Comparison of ENCODE assay signal across 8 cellular contexts in genomic region chr1:246510147-246511030, GRCh38.
"Had no signal": no experiment of that assay in that cellular context is flagged by ENCODE, and none has a peak within 500 bp of the region (broad histone marks: within the 10 kb centered on the region; RNA-seq: fewer than 3 reads in every experiment).

No MANE protein-coding gene starts in this region.

- H3K27ac ChIP-seq: GM23248, HL-60 had no signal

- FAIRE-seq: K562 had no signal

- H3K4me3 ChIP-seq: GM23248, HAP-1, K562 had no signal

- H3K4me3 Mint-ChIP-seq: HFFc6 had no signal

- H3K9ac ChIP-seq: GM23248 had no signal

- H2AFZ ChIP-seq: GM23248 had no signal

- H3K36me3 ChIP-seq: HAP-1 had no signal

- DNase-seq: GM23248, GOT3, H7, HFFc6, IMR-90 had no signal

- H3K27ac Mint-ChIP-seq: HFFc6 had no signal
